15 cellular contexts compared by ENCODE assay signal in the genomic region with DNA sequence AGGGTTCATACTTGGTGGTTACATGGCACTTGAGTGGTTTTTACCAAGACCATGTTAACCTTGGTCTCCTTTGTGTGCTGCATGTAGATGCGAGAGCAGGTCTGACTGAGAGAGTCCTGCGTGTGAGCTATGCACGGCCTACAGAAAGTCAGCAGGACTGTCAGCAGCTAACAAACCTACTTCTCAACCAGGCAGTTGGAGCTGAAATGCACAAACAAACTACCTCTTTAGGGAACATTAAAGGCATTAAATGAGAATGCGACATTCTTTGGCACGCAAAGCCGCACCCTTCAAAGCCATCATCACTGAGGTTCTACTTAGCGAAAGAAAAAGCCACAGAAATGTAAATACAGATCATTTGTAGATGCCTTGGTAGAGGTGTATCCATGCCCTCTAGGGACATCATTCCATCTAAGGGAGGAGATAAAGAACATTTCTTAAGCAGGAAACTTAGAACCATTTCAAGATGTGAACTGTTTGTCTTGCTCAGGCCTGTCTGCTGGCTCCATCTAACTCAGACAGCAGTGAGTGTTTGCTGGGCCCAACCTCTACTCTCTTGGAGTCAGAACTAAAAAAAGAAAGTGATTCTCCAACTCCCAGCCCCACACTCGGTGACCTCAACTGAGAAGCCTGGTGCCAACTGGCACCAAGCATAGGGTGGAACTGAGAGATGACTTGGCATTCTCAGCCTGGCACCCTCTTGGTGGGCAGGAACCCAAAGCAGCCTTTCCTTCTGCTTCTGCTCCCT.
DNase-seq lines count a peak whose midpoint lies in the region; ATAC-seq and TF ChIP-seq lines count a peak whose summit lies in the region.
"Had no signal": no experiment of that assay in that cellular context is flagged by ENCODE, and none has a peak within 500 bp of the region (broad histone marks: within the 10 kb centered on the region; RNA-seq: fewer than 3 reads in every experiment).

No MANE protein-coding gene starts in this region.

- TF ChIP-seq CTCF in fibroblast of the aortic adventitia (IDR thresholded peaks at IDR 0.05; ENCODE audit: insufficient read depth, low read length) (no peak), upper lobe of left lung (IDR thresholded peaks at IDR 0.05) (peak in 2 of 6 experiments; percentile 9 to 10)

- DNase-seq in RPMI7951 (ENCODE audit: low read depth) (peak; percentile 3), fibroblast of the aortic adventitia (ENCODE audit: low read depth) (peak; percentile 1), middle frontal gyrus (ENCODE audit: extremely low spot score, low spot score) (peak; percentile 8), upper lobe of left lung (peak in 1 of 2 donors; percentile 72), HK-2 (ENCODE audit: unreplicated experiment) (no peak)
- DNase-seq in stimulated activated naive CD8-positive, alpha-beta T cell treated with anti-CD3 and anti-CD28 coated beads, Interleukin-15, Interleukin-2, amounts not matched to agents 100 U/mL and 50 U/mL, for 24 hours, result no peak
- DNase-seq: activated CD8-positive, alpha-beta memory T cell treated with anti-CD3 and anti-CD28 coated beads for 24 hours; effector memory CD8-positive, alpha-beta T cell; H7; IMR-90; NCI-H2081; stimulated activated naive CD4-positive, alpha-beta T cell; T-helper 17 cell had no signal

- peaks cover 0 to 4% (median 0%) of the 10 kb centered on the region in 4 donors for H3K4me1 ChIP-seq in upper lobe of left lung
- H3K4me1 ChIP-seq: neural progenitor cell had no signal

- 64 to 84% methylated on average over 8 of the region's 8 CpGs for WGBS in upper lobe of left lung, 2 donors

- TF ChIP-seq POLR2A in upper lobe of left lung (IDR thresholded peaks at IDR 0.05), result peak in 1 of 4 donors; percentile 53

- H3K36me3 ChIP-seq in upper lobe of left lung, result no peaks in the 10 kb centered on the region
- H3K36me3 ChIP-seq: neural progenitor cell had no signal

- H3K4me3 ChIP-seq in fibroblast of the aortic adventitia (ENCODE audit: low read depth, low read length) (no peak overlapping the region), upper lobe of left lung (no peak overlapping the region)
- H3K4me3 ChIP-seq: neural progenitor cell had no signal

- H3K27ac ChIP-seq in upper lobe of left lung, result peak overlapping the region; percentile 62 to 78 (median 70)
- H3K27ac ChIP-seq: neural progenitor cell had no signal

- TF ChIP-seq EP300 in upper lobe of left lung (IDR thresholded peaks at IDR 0.05), result peak in 2 of 4 donors; percentile 23 to 42

- no peaks in the 10 kb centered on the region for H3K9me3 ChIP-seq in upper lobe of left lung

- no peaks in the 10 kb centered on the region for H3K27me3 ChIP-seq in upper lobe of left lung

- ATAC-seq in upper lobe of left lung (ENCODE audit: low FRiP score in 2 of 2), result peak; percentile 60 to 93
- ATAC-seq in stimulated activated naive CD8-positive, alpha-beta T cell treated with anti-CD3 and anti-CD28 coated beads, Interleukin-15, Interleukin-2, amounts not matched to agents 100 U/mL and 50 U/mL, for 24 hours, result no peak
- no peak for ATAC-seq in GM18907 (IDR thresholded peaks at IDR 0.05; ENCODE audit: unreplicated experiment)
- ATAC-seq: effector memory CD8-positive, alpha-beta T cell; T-helper 17 cell had no signal

Comparison
In these comparisons a context has a peak if more than half of its experiments do, and no peak if none do; other contexts are left out.
1. DNase-seq: peak in RPMI7951 (single experiment), fibroblast of the aortic adventitia (single experiment) and middle frontal gyrus (single experiment); none in stimulated activated naive CD8-positive, alpha-beta T cell treated with anti-CD3 and anti-CD28 coated beads, Interleukin-15, Interleukin-2, amounts not matched to agents 100 U/mL and 50 U/mL, for 24 hours (single experiment) and HK-2 (single experiment).
2. ATAC-seq: peak in upper lobe of left lung (2 of 2); none in stimulated activated naive CD8-positive, alpha-beta T cell treated with anti-CD3 and anti-CD28 coated beads, Interleukin-15, Interleukin-2, amounts not matched to agents 100 U/mL and 50 U/mL, for 24 hours (single experiment) and GM18907 (single experiment).